Comparison of ENCODE assay signal across 1 cellular context in the genomic region with DNA sequence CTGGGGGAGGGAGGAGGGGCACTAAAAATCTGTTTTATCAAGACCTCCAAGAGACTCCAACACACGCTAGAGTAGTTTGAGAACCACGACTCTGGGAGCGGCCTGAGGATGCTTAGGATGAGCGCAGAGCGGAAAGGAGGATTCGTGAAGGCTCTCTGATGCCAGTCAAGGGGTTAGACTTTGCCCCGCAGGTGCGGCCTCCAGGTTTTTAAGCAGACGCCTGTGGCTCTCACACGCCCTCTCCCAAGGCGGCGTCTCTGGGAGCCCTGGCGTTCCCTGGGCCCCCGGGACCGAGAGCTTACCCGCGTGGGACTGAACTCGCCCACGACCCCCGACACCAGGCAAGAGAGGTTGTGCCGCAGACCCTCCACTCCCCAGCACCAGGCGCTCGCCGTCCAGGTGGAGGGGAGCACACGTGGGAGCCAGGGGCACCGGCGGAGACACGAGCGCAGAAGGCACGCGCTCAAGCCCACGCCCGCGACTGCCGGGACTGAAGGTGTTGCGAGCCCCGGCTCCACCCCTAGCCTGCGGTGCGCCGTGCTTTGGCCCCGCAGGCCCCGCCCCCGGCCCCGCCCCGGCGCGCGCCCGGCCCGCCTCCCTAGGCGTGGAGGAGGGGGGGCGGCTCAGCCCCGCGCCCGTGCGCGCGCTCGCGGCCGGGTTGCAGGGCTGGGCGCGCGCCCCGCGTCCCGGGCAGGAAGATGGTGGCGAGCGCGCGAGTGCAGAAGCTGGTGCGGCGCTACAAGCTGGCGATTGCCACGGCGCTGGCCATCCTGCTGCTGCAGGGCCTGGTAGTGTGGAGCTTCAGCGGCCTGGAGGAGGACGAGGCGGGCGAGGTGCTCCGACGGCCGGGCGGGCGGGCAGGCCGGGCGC.
TF ChIP-seq lines count a peak whose summit lies in the region.

Gene XYLT2, plus strand, starts transcription at position 684 of the 870 bp plus-strand sequence. Its CDS starts 15 bp downstream, at position 699.

TF ChIP-seq in GM12878, 131 proteins besides CTCF, POLR2A, EP300 and RAD21 (continued from another document):
- TF ChIP-seq ZNF217 (IDR thresholded peaks at IDR 0.05) (peak; percentile 57; the same call in 1 of the 2 replicates), ZNF274 (IDR thresholded peaks at IDR 0.05; ENCODE audit: insufficient read depth, insufficient read length) (no peak), MEF2B (IDR thresholded peaks at IDR 0.05; ENCODE audit: partially characterized antibody, poor library complexity, severe bottlenecking) (peak; percentile 38), IKZF2 (IDR thresholded peaks at IDR 0.05) (0 out of 4 replicates have a peak, but pooled peaks of 1 of the 2 experiments have one; percentile 13), ZNF687 (IDR thresholded peaks at IDR 0.05) (peak; percentile 81), BMI1 (IDR thresholded peaks at IDR 0.05; ENCODE audit: borderline replicate concordance) (no peak), RB1 (IDR thresholded peaks at IDR 0.05; ENCODE audit: borderline replicate concordance) (peak; percentile 25; the same call in 1 of the 2 replicates), SP1 (IDR thresholded peaks at IDR 0.05; ENCODE audit: low read depth, low read length) (peak; percentile 23), MXI1 (IDR thresholded peaks at IDR 0.05; ENCODE audit: low read depth, low read length) (peak; percentile 86), CHD2 (IDR thresholded peaks at IDR 0.05; ENCODE audit: borderline replicate concordance, low read depth, low read length) (0 out of 2 replicates have a peak, but pooled peaks have one; percentile 38), EGR1 (IDR thresholded peaks at IDR 0.05; ENCODE audit: borderline replicate concordance in 1 of 2, low read depth in 2 of 2, low read length in 2 of 2) (peak in 1 of 2 experiments; percentile 29; a peak in 1 of 3 replicates), STAT1 (conservative IDR thresholded peaks at IDR 0.05) (no peak), MTA2 (IDR thresholded peaks at IDR 0.05; ENCODE audit: low read depth) (no peak), BACH1 (IDR thresholded peaks at IDR 0.05; ENCODE audit: borderline replicate concordance) (peak; percentile 94)
- TF ChIP-seq, protein P1, sequence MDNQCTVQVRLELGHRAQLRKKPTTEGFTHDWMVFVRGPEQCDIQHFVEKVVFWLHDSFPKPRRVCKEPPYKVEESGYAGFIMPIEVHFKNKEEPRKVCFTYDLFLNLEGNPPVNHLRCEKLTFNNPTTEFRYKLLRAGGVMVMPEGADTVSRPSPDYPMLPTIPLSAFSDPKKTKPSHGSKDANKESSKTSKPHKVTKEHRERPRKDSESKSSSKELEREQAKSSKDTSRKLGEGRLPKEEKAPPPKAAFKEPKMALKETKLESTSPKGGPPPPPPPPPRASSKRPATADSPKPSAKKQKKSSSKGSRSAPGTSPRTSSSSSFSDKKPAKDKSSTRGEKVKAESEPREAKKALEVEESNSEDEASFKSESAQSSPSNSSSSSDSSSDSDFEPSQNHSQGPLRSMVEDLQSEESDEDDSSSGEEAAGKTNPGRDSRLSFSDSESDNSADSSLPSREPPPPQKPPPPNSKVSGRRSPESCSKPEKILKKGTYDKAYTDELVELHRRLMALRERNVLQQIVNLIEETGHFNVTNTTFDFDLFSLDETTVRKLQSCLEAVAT (IDR thresholded peaks at IDR 0.05), result peak; percentile 72
- TF ChIP-seq, protein P2, sequence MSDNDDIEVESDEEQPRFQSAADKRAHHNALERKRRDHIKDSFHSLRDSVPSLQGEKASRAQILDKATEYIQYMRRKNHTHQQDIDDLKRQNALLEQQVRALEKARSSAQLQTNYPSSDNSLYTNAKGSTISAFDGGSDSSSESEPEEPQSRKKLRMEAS (IDR thresholded peaks at IDR 0.05; ENCODE audit: low read depth, low read length), result peak; percentile 89
- TF ChIP-seq, protein P3, sequence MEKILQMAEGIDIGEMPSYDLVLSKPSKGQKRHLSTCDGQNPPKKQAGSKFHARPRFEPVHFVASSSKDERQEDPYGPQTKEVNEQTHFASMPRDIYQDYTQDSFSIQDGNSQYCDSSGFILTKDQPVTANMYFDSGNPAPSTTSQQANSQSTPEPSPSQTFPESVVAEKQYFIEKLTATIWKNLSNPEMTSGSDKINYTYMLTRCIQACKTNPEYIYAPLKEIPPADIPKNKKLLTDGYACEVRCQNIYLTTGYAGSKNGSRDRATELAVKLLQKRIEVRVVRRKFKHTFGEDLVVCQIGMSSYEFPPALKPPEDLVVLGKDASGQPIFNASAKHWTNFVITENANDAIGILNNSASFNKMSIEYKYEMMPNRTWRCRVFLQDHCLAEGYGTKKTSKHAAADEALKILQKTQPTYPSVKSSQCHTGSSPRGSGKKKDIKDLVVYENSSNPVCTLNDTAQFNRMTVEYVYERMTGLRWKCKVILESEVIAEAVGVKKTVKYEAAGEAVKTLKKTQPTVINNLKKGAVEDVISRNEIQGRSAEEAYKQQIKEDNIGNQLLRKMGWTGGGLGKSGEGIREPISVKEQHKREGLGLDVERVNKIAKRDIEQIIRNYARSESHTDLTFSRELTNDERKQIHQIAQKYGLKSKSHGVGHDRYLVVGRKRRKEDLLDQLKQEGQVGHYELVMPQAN (conservative IDR thresholded peaks at IDR 0.05), result peak; percentile 74
TF ChIP-seq in GM12878: peak in this region for 22.
